In genomic region chr19:33268162-33268991, GRCh38 we compare ENCODE assay signal across 1 cellular context.
A peak's percentile ranks its signal among the peaks of the same experiment; 100 is the strongest.
TF ChIP-seq lines count a peak whose summit lies in the region.

No MANE protein-coding gene starts in this region.

TF ChIP-seq in K562, 482 proteins besides CTCF, POLR2A, EP300 and RAD21:
- TF ChIP-seq, protein P1, sequence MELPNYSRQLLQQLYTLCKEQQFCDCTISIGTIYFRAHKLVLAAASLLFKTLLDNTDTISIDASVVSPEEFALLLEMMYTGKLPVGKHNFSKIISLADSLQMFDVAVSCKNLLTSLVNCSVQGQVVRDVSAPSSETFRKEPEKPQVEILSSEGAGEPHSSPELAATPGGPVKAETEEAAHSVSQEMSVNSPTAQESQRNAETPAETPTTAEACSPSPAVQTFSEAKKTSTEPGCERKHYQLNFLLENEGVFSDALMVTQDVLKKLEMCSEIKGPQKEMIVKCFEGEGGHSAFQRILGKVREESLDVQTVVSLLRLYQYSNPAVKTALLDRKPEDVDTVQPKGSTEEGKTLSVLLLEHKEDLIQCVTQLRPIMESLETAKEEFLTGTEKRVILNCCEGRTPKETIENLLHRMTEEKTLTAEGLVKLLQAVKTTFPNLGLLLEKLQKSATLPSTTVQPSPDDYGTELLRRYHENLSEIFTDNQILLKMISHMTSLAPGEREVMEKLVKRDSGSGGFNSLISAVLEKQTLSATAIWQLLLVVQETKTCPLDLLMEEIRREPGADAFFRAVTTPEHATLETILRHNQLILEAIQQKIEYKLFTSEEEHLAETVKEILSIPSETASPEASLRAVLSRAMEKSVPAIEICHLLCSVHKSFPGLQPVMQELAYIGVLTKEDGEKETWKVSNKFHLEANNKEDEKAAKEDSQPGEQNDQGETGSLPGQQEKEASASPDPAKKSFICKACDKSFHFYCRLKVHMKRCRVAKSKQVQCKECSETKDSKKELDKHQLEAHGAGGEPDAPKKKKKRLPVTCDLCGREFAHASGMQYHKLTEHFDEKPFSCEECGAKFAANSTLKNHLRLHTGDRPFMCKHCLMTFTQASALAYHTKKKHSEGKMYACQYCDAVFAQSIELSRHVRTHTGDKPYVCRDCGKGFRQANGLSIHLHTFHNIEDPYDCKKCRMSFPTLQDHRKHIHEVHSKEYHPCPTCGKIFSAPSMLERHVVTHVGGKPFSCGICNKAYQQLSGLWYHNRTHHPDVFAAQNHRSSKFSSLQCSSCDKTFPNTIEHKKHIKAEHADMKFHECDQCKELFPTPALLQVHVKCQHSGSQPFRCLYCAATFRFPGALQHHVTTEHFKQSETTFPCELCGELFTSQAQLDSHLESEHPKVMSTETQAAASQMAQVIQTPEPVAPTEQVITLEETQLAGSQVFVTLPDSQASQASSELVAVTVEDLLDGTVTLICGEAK (IDR thresholded peaks at IDR 0.05), result peak; percentile 43; the same call in 1 of the 2 replicates
- TF ChIP-seq, protein P1 (CRISPR knock-in tag; IDR thresholded peaks at IDR 0.05), result no peak
- TF ChIP-seq ZNF41 (CRISPR knock-in tag; conservative IDR thresholded peaks at IDR 0.05), result no peak
- TF ChIP-seq CC2D1A (IDR thresholded peaks at IDR 0.05), result no peak
- TF ChIP-seq FUS (optimal IDR thresholded peaks at IDR 0.05; ENCODE audit: low read depth, low read length), result no peak
- no peak for TF ChIP-seq LEF1 (IDR thresholded peaks at IDR 0.05)
- 0 out of 2 replicates have a peak, but pooled peaks have one; percentile 30 for TF ChIP-seq SPI1 (IDR thresholded peaks at IDR 0.05; ENCODE audit: borderline replicate concordance, low read depth, low read length)
- peak in 1 of 3 experiments; percentile 14 for TF ChIP-seq YY1 (IDR thresholded peaks at IDR 0.05; ENCODE audit: borderline replicate concordance in 1 of 3, control insufficient read depth in 1 of 3, extremely low read depth in 1 of 3, insufficient read depth in 3 of 3, insufficient read length in 1 of 3, insufficient replicate concordance in 2 of 3, low read depth in 1 of 3, low read length in 2 of 3)
TF ChIP-seq in K562: peak in this region for 3.
